8 cellular contexts compared by ENCODE assay signal in genomic region chr15:75639191-75639708, GRCh38. TPM values are rescaled to one million over a fixed set of nuclear protein-coding genes. Genes with fewer than 3 reads are reported as not detected.
A peak's percentile ranks its signal among the peaks of the same experiment; 100 is the strongest.
DNase-seq lines count a peak whose midpoint lies in the region; ATAC-seq and TF ChIP-seq lines count a peak whose summit lies in the region.

No MANE protein-coding gene starts in this region.

- H3K79me2 ChIP-seq in trophoblast cell (ENCODE audit: control insufficient read depth, insufficient read depth, low read length, poor library complexity): peaks cover 9% of the 10 kb centered on the region

- CTCF ChIA-PET in Panc1 (lab: Charles Lee): interaction anchor here (0.5 kb wide), 1 partner anchor 188 kb away, joined by 7 read pairs; the partner anchor contains the start of gene SIN3A

- peak overlapping the region; percentile 59 for H3K9ac ChIP-seq in ES-I3 (ENCODE audit: low read depth, low read length)
- H3K9ac ChIP-seq in trophoblast cell (ENCODE audit: low read length): peak overlapping the region; percentile 94

- H3K4me3 ChIP-seq in Panc1 (ENCODE audit: low read depth in 2 of 2, low read length in 2 of 2) (peak overlapping the region; percentile 71 to 99), trophoblast cell (ENCODE audit: low read depth, low read length) (peak overlapping the region; percentile 99)

- peak overlapping the region; percentile 38 for H2BK120ac ChIP-seq in trophoblast cell (ENCODE audit: insufficient read depth, low read length, poor library complexity)

- H3K23ac ChIP-seq in trophoblast cell (ENCODE audit: low read length): no peak overlapping the region

- H3K79me1 ChIP-seq in trophoblast cell (ENCODE audit: low read length): peaks cover 10% of the 10 kb centered on the region

- TSS peak; percentile 93 for BruUV-seq in Panc1 (replicated peaks; lab: Mats Ljungman, UMichigan)

- H3K4me2 ChIP-seq in trophoblast cell (ENCODE audit: low read length): peak overlapping the region; percentile 96

- H4K12ac ChIP-seq in trophoblast cell (ENCODE audit: low read depth, low read length): peak overlapping the region; percentile 78

- H3K36me3 ChIP-seq in ES-I3 (ENCODE audit: insufficient read depth, low read length) (no peaks in the 10 kb centered on the region), Panc1 (ENCODE audit: control insufficient read depth, insufficient read depth, low read length) (peaks cover 2% of the 10 kb centered on the region; the same call in 1 of the 2 replicates), trophoblast cell (ENCODE audit: control insufficient read depth in 1 of 2, insufficient read depth in 2 of 2, low read length in 2 of 2) (peaks cover 0 to 4% of the 10 kb centered on the region in 2 experiments)

- no peaks in the 10 kb centered on the region for H3K27me3 ChIP-seq in Panc1 (ENCODE audit: control insufficient read depth, insufficient read depth, low read length)
- no peaks in the 10 kb centered on the region for H3K27me3 ChIP-seq in trophoblast cell (ENCODE audit: insufficient read depth, low read length)

- H3K9me3 ChIP-seq in ES-I3 (ENCODE audit: control insufficient read depth, insufficient read depth, low read length) (no peaks in the 10 kb centered on the region), Panc1 (ENCODE audit: control insufficient read depth, insufficient read depth, low read depth, low read length) (no peaks in the 10 kb centered on the region), trophoblast cell (ENCODE audit: insufficient read depth, low read depth, low read length) (no peaks in the 10 kb centered on the region)

- no peak for ATAC-seq in Panc1
- ATAC-seq in GM18861 (IDR thresholded peaks at IDR 0.05; ENCODE audit: unreplicated experiment): no peak
- no peak for ATAC-seq in GM18870 (IDR thresholded peaks at IDR 0.05; ENCODE audit: unreplicated experiment)
- no peak for ATAC-seq in HG03521 (IDR thresholded peaks at IDR 0.05; ENCODE audit: unreplicated experiment)

- no peak overlapping the region for H2BK5ac ChIP-seq in trophoblast cell (ENCODE audit: low read depth, low read length, poor library complexity)

- peaks cover 12% of the 10 kb centered on the region; the same call in 1 of the 2 replicates for H3K4me1 ChIP-seq in ES-I3 (ENCODE audit: insufficient read depth, low read length)
- peaks cover 15% of the 10 kb centered on the region for H3K4me1 ChIP-seq in Panc1 (ENCODE audit: control insufficient read depth, insufficient read depth, low read length)
- peaks cover 0 to 11% of the 10 kb centered on the region in 2 experiments for H3K4me1 ChIP-seq in trophoblast cell (ENCODE audit: control insufficient read depth in 1 of 2, insufficient read depth in 2 of 2, low read length in 2 of 2)

- peak overlapping the region; percentile 11 for H3K4ac ChIP-seq in trophoblast cell (ENCODE audit: low read depth, low read length)

- POLR2A ChIA-PET in Panc1 (lab: Charles Lee): interaction anchor here (0.6 to 1.0 kb wide), 2 partner anchors 8 to 187 kb away, joined by 3 read pairs; no protein-coding TSS in a partner anchor

- WGBS in trophoblast cell (ENCODE audit: extremely low coverage, insufficient coverage, insufficient read length): no CpG with 5 or more reads among the region's 16 CpGs

- in situ Hi-C loops in Panc1 (cut with HindIII; ENCODE audit: low pct_unique_long_range_greater_than_20kb, low sequenced_read_pairs): no loop called here

- no peak for TF ChIP-seq POLR2A in erythroblast (IDR thresholded peaks at IDR 0.05; ENCODE audit: low read length)

- peak overlapping the region; percentile 84 for H2AFZ ChIP-seq in trophoblast cell (ENCODE audit: insufficient read depth, low read length, poor library complexity)

- H4K8ac ChIP-seq in trophoblast cell (ENCODE audit: low read depth, low read length): peak overlapping the region; percentile 90

- intact Hi-C loops in Panc1 (cut with micrococcal nuclease; ENCODE audit: unreplicated experiment): loop anchor here (5.0 kb wide), 1 partner anchor 182 kb away; no protein-coding TSS in a partner anchor

- no peak overlapping the region for H2BK12ac ChIP-seq in trophoblast cell (ENCODE audit: low read length)

- TF ChIP-seq CTCF in Panc1 (IDR thresholded peaks at IDR 0.05): no peak

- peak overlapping the region; percentile 94 for H3K27ac ChIP-seq in Panc1 (ENCODE audit: low read length)
- no peak overlapping the region for H3K27ac ChIP-seq in trophoblast cell (ENCODE audit: low read depth, low read length)

- peak overlapping the region; percentile 11 for H3K18ac ChIP-seq in trophoblast cell (ENCODE audit: low read length)

- peak overlapping the region; percentile 0 for H2AK5ac ChIP-seq in trophoblast cell (ENCODE audit: low read length)

- DNase-seq in Panc1 (ENCODE audit: low read depth, low spot score) (no peak), erythroblast (lab: John Stamatoyannopoulos, UW) (peak; percentile 55 to 60), trophoblast cell (peak; percentile 28 to 58), NCI-H146 (lab: John Stamatoyannopoulos, UW) (no peak)

- H3K14ac ChIP-seq in trophoblast cell (ENCODE audit: low read length): peak overlapping the region; percentile 67

- peak overlapping the region; percentile 56 for H4K91ac ChIP-seq in trophoblast cell (ENCODE audit: low read depth, low read length)

RNA-seq across cellular contexts. Expression of gene IMP3, which starts 0.8 kb away (rescaled TPM):
- total RNA-seq in Panc1 (2021; ENCODE audit: unreplicated experiment): 56.0 TPM
- polyA plus RNA-seq in Panc1 (2012; ENCODE audit: insufficient read length): 58.5 TPM
- 41.5 and 44.6 TPM in 2 replicates for polyA plus RNA-seq in trophoblast cell (2013)

RNA-seq across cellular contexts. Expression of gene SNX33, which starts 8.5 kb away (rescaled TPM):
- 17.0 TPM for total RNA-seq in Panc1 (2021; ENCODE audit: unreplicated experiment)
- polyA plus RNA-seq in Panc1 (2012; ENCODE audit: insufficient read length): 19.5 TPM
- 11.9 and 12.6 TPM in 2 replicates for polyA plus RNA-seq in trophoblast cell (2013)

RNA-seq across cellular contexts. Expression of gene SNUPN, which starts 13.7 kb away (rescaled TPM):
- 52.1 TPM for total RNA-seq in Panc1 (2021; ENCODE audit: unreplicated experiment)
- 31.4 TPM for polyA plus RNA-seq in Panc1 (2012; ENCODE audit: insufficient read length)
- polyA plus RNA-seq in trophoblast cell (2013): 10.5 and 10.6 TPM in 2 replicates

Comparison
In these comparisons a context has a peak if more than half of its experiments do, and no peak if none do; other contexts are left out.
1. DNase-seq: peak in erythroblast (2 of 2) and trophoblast cell (2 of 2); none in Panc1 (single experiment) and NCI-H146 (single experiment).